ENCODE assay signal across 24 cellular contexts in the genomic region with DNA sequence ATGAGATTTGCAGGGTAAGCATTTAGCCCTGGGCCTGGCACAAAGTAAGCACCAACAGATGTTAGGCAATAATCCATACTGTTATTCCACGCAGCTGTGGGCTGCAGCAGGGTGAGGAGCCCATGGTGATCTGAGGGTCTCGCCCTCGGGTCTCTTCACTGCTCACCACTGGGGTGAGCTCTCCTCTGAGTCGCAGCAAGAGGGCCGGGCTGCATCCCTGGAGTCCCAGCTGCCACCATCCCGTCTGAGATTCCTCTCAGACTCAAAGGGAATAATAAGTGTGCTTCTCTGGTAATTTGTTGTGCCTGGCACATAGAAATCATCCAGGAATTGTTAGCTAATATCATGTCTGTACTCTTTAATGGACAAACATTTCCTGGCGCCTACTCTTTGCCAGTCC. TPM values are rescaled to one million over a fixed set of nuclear protein-coding genes. Genes with fewer than 3 reads are reported as not detected.
"Had no signal": no experiment of that assay in that cellular context is flagged by ENCODE, and none has a peak within 500 bp of the region (broad histone marks: within the 10 kb centered on the region; RNA-seq: fewer than 3 reads in every experiment).

No MANE protein-coding gene starts in this region.

- H3K9me3 Mint-ChIP-seq: activated CD4-positive, alpha-beta memory T cell treated with anti-CD3 and anti-CD28 coated beads, Interleukin-2, amount 10 ng/mL, durations not matched to agents 7 days and 5 days; activated CD4-positive, alpha-beta T cell treated with anti-CD3 and anti-CD28 coated beads, Interleukin-2, amount 10 ng/mL, durations not matched to agents 7 days and 5 days; activated naive CD4-positive, alpha-beta T cell treated with anti-CD3 and anti-CD28 coated beads, Interleukin-2, amount 10 ng/mL, durations not matched to agents 7 days and 5 days; activated T-helper 2 cell treated with anti-CD3 and anti-CD28 coated beads, Interferon-gamma antibody, Interleukin-2, Interleukin-4, amounts not matched to agents 10 μg/mL and 5 μg/mL and 100 μg/mL, durations not matched to agents 14 hours and 24 hours and 36 hours had no signal

- H3K27ac Mint-ChIP-seq: activated CD4-positive, alpha-beta memory T cell treated with anti-CD3 and anti-CD28 coated beads, Interleukin-2, amount 10 ng/mL, durations not matched to agents 7 days and 5 days; activated CD4-positive, alpha-beta T cell treated with anti-CD3 and anti-CD28 coated beads, Interleukin-2, amount 10 ng/mL, durations not matched to agents 7 days and 5 days; activated naive CD8-positive, alpha-beta T cell treated with anti-CD3 and anti-CD28 coated beads for 36 hours; activated T-helper 2 cell treated with anti-CD3 and anti-CD28 coated beads, Interferon-gamma antibody, Interleukin-2, Interleukin-4, amounts not matched to agents 10 μg/mL and 5 μg/mL and 100 μg/mL, durations not matched to agents 14 hours and 24 hours and 36 hours had no signal

- DNase-seq: activated CD4-positive, alpha-beta memory T cell treated with anti-CD3 and anti-CD28 coated beads, Interleukin-2, amount 10 ng/mL, durations not matched to agents 7 days and 5 days; activated CD4-positive, alpha-beta T cell treated with anti-CD3 and anti-CD28 coated beads, Interleukin-2, amount 10 ng/mL, durations not matched to agents 7 days and 5 days; activated CD4-positive, CD25-positive, alpha-beta regulatory T cell; activated gamma-delta T cell treated with Interleukin-2 at 50 U/mL for 16 hours; activated naive CD4-positive, alpha-beta T cell treated with anti-CD3 and anti-CD28 coated beads, Interleukin-2, amount 10 ng/mL, durations not matched to agents 7 days and 5 days; activated naive CD8-positive, alpha-beta T cell treated with anti-CD3 and anti-CD28 coated beads for 36 hours; activated T-cell treated with anti-CD3 and anti-CD28 coated beads for 4 hours; activated T-cell treated with anti-CD3 and anti-CD28 coated beads, Interleukin-2, amount 50 U/mL, for 48 hours; brain microvascular endothelial cell; Kasumi-1; KBM-7; NCI-H1105 treated with DMSO at 0.1 percent for 48 hours; NCI-H1436 treated with DMSO at 0.1 percent for 48 hours; NCI-H187; NCI-H2081; NCI-H510A treated with DMSO at 0.1 percent for 48 hours; NCI-H69; SIG-M5; T-helper 2 cell; T1000 had no signal

- H3K36me3 ChIP-seq: brain microvascular endothelial cell, Peyer's patch had no signal

- H3K36me3 Mint-ChIP-seq: activated naive CD4-positive, alpha-beta T cell treated with anti-CD3 and anti-CD28 coated beads, Interleukin-2, amount 10 ng/mL, durations not matched to agents 7 days and 5 days; activated naive CD8-positive, alpha-beta T cell treated with anti-CD3 and anti-CD28 coated beads for 36 hours had no signal

- H3K4me3 ChIP-seq: Peyer's patch had no signal

- H3K9me3 ChIP-seq: Peyer's patch had no signal

- H3K27ac ChIP-seq: brain microvascular endothelial cell, Peyer's patch had no signal

- FAIRE-seq: TTC549 had no signal

- H3K4me3 Mint-ChIP-seq: activated CD4-positive, alpha-beta memory T cell treated with anti-CD3 and anti-CD28 coated beads, Interleukin-2, amount 10 ng/mL, durations not matched to agents 7 days and 5 days; activated CD4-positive, alpha-beta T cell treated with anti-CD3 and anti-CD28 coated beads, Interleukin-2, amount 10 ng/mL, durations not matched to agents 7 days and 5 days; activated naive CD4-positive, alpha-beta T cell treated with anti-CD3 and anti-CD28 coated beads, Interleukin-2, amount 10 ng/mL, durations not matched to agents 7 days and 5 days had no signal

RNA-seq across cellular contexts. Expression of a gene that starts 6.9 kb away (rescaled TPM):
- total RNA-seq: activated CD4-positive, alpha-beta memory T cell treated with anti-CD3 and anti-CD28 coated beads, Interleukin-2, amount 10 ng/mL, durations not matched to agents 7 days and 5 days; activated CD4-positive, alpha-beta T cell treated with anti-CD3 and anti-CD28 coated beads, Interleukin-2, amount 10 ng/mL, durations not matched to agents 7 days and 5 days; activated CD8-positive, alpha-beta memory T cell treated with anti-CD3 and anti-CD28 coated beads for 36 hours; activated T-helper 2 cell treated with anti-CD3 and anti-CD28 coated beads, Interferon-gamma antibody, Interleukin-2, Interleukin-4, amounts not matched to agents 10 μg/mL and 5 μg/mL and 100 μg/mL, durations not matched to agents 14 hours and 24 hours and 36 hours; Peyer's patch had no signal
